8 cellular contexts compared by ENCODE assay signal in the genomic region with DNA sequence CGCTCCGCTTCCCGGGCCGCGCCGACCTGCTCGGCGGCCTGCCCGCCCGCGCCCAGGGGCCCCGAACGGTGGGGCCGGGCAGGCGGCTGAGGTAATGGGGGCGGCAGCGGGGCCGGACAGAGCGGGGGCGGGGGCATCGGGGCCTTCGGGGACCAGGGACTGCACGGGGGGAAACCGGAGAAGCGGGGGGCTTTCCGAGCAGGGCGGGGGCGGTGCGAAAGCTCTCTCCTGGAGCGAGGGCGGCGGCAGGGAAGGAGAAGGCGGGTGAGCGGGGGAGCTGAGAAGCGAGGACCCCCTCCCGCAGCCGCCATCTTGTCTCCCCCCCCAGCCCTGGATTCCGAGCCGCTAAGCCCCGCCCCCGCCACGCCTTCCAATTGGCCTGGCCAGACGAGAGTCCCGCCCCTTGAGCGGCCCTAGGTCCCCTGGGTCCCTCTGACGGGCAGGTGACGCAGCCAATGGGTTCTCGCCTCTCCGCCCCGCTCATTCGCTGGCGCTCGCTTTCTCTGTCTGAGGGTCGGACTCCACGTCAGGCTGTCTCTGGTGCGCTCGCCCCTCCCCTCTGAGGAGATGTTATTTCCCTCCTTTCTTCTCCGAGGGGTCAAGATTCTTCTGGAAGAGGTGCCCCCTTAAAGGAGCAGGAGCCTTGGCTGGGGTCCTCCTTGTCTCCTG. TPM values are rescaled to one million over a fixed set of nuclear protein-coding genes. Genes with fewer than 3 reads are reported as not detected.
DNase-seq lines count a peak whose midpoint lies in the region; ATAC-seq and TF ChIP-seq lines count a peak whose summit lies in the region.

No MANE protein-coding gene starts in this region.

- H3K4me1 ChIP-seq in hepatocyte (ENCODE audit: insufficient read depth): peaks cover 18% of the 10 kb centered on the region

- no peaks in the 10 kb centered on the region for H3K9me2 ChIP-seq in hepatocyte (replicated peaks; ENCODE audit: insufficient read depth)

- DNase-seq in NCI-H2029 (lab: John Stamatoyannopoulos, UW) (peak; percentile 98), T-helper 9 cell (peak; percentile 100), astrocyte of the cerebellum (ENCODE audit: low read depth) (peak; percentile 94), hepatocyte (ENCODE audit: low spot score) (peak; percentile 99), renal cortical epithelial cell (ENCODE audit: low read depth) (peak; percentile 86), cortex of kidney (lab: John Stamatoyannopoulos, UW) (no peak)

- H3K4me3 ChIP-seq in astrocyte of the cerebellum (ENCODE audit: low read depth, low read length) (peak overlapping the region; percentile 59), hepatocyte (peak overlapping the region; percentile 57)

- no peaks in the 10 kb centered on the region for H3K36me3 ChIP-seq in hepatocyte (replicated peaks; ENCODE audit: insufficient read depth, low read depth)

- H4K20me1 ChIP-seq in hepatocyte (ENCODE audit: insufficient read depth, poor library complexity, severe bottlenecking): peaks cover 30% of the 10 kb centered on the region

- H3K27ac ChIP-seq in hepatocyte: peak overlapping the region; percentile 98

- 0% methylated on average over 15 of the region's 58 CpGs for WGBS in hepatocyte (ENCODE audit: low lambda C conversion rate, missing lambda C conversion rate)

- no peak overlapping the region for H2AFZ ChIP-seq in hepatocyte

- no peaks in the 10 kb centered on the region for H3K27me3 ChIP-seq in hepatocyte

- peak overlapping the region; percentile 86 for H3K4me2 ChIP-seq in hepatocyte

- TF ChIP-seq CTCF in astrocyte of the cerebellum (IDR thresholded peaks at IDR 0.05; ENCODE audit: low read depth, low read length, missing control alignments) (no peak), hepatocyte (IDR thresholded peaks at IDR 0.05; ENCODE audit: poor library complexity) (no peak)

- H3K79me2 ChIP-seq in hepatocyte: peaks cover 48% of the 10 kb centered on the region

- in situ Hi-C loops in astrocyte of the cerebellum (cut with HindIII; ENCODE audit: low sequenced_read_pairs): no loop called here

- no peaks in the 10 kb centered on the region for H3K9me3 ChIP-seq in hepatocyte (ENCODE audit: low read depth)

- peak; percentile 79 for ATAC-seq in GM18508 (IDR thresholded peaks at IDR 0.05; ENCODE audit: insufficient read depth, unreplicated experiment)
- peak; percentile 90 for ATAC-seq in HG02981 (IDR thresholded peaks at IDR 0.05; ENCODE audit: unreplicated experiment)

RNA-seq across cellular contexts. Expression of a gene that starts 0.5 kb away (rescaled TPM):
- total RNA-seq in hepatocyte (31.4 and 33.7 TPM in 2 replicates), renal cortical epithelial cell (3.8 and 25.3 TPM in 2 replicates)
- 25.5 and 25.9 TPM in 2 replicates for polyA plus RNA-seq in hepatocyte
